ENCODE assay signal across 8 cellular contexts in genomic region chr1:183416850-183417690, GRCh38. TPM values are rescaled to one million over a fixed set of nuclear protein-coding genes. Genes with fewer than 3 reads are reported as not detected.
DNase-seq lines count a peak whose midpoint lies in the region; ATAC-seq, FAIRE-seq and TF ChIP-seq lines count a peak whose summit lies in the region.

No MANE protein-coding gene starts in this region.

- H3K4me3 ChIP-seq in H7 (ENCODE audit: insufficient read depth, low read depth, low read length): peak overlapping the region; percentile 63
- H3K4me3 ChIP-seq in NT2/D1 (ENCODE audit: insufficient read length, low read depth): peak overlapping the region; percentile 64
- H3K4me3 ChIP-seq in astrocyte (ENCODE audit: insufficient read depth, low read depth, low read length): peak overlapping the region; percentile 46

- intact Hi-C loops in left ventricle myocardium superior (cut with micrococcal nuclease) (no loop called here), posterior cingulate gyrus (cut with DNase I) (no loop called here)

- DNase-seq in H7: peak; percentile 91
- DNase-seq in NT2/D1 (ENCODE audit: low read depth, low spot score): peak; percentile 75
- peak; percentile 37 for DNase-seq in astrocyte (ENCODE audit: low read depth)
- DNase-seq in left ventricle myocardium superior: peak; percentile 85
- DNase-seq in posterior cingulate gyrus: peak; percentile 40 to 97 (median 64)
- no peak for DNase-seq in NOMO-1 (lab: John Stamatoyannopoulos, UW; ENCODE audit: unreplicated experiment in 2 of 2)

- H3K36me3 ChIP-seq in H7 (replicated peaks; ENCODE audit: control insufficient read depth, insufficient read depth, low read length): no peaks in the 10 kb centered on the region
- no peaks in the 10 kb centered on the region for H3K36me3 ChIP-seq in NT2/D1 (ENCODE audit: insufficient read depth, insufficient read length, low read length)
- H3K36me3 ChIP-seq in astrocyte (ENCODE audit: insufficient read depth, low read length): no peaks in the 10 kb centered on the region

- H3K9ac ChIP-seq in NT2/D1 (ENCODE audit: insufficient read length, low read depth) (peak overlapping the region; percentile 73), astrocyte (ENCODE audit: low read length) (no peak overlapping the region)

- H3K9me3 ChIP-seq in NT2/D1 (ENCODE audit: insufficient read depth, low read length) (no peaks in the 10 kb centered on the region), astrocyte (ENCODE audit: insufficient read depth, low read depth, low read length) (no peaks in the 10 kb centered on the region)

- H3K27me3 ChIP-seq in H7 (ENCODE audit: control insufficient read depth, insufficient read depth, low read length) (peaks cover 29% of the 10 kb centered on the region), NT2/D1 (ENCODE audit: insufficient read depth, insufficient read length) (peaks cover 52% of the 10 kb centered on the region), astrocyte (ENCODE audit: insufficient read depth, low read length) (peaks cover 48% of the 10 kb centered on the region)

- peaks cover 48% of the 10 kb centered on the region for H3K27me3 Mint-ChIP-seq in astrocyte (ENCODE audit: low read depth, unreplicated experiment)

- H3K4me1 Mint-ChIP-seq in astrocyte (ENCODE audit: low read depth, unreplicated experiment): peaks cover 8% of the 10 kb centered on the region

- no peak for TF ChIP-seq CTCF in astrocyte (IDR thresholded peaks at IDR 0.05; ENCODE audit: insufficient read depth, low read depth, low read length)

- H3K36me3 Mint-ChIP-seq in astrocyte (ENCODE audit: low read depth, unreplicated experiment): no peaks in the 10 kb centered on the region

- peaks cover 4% of the 10 kb centered on the region for H4K20me1 ChIP-seq in astrocyte (ENCODE audit: insufficient read depth, low read length)

- no peaks in the 10 kb centered on the region for H3K79me2 ChIP-seq in astrocyte (ENCODE audit: insufficient read depth, low read length)

- H3K4me2 ChIP-seq in astrocyte (ENCODE audit: low read length): peak overlapping the region; percentile 96

- no peaks in the 10 kb centered on the region for H3K4me1 ChIP-seq in NT2/D1 (ENCODE audit: insufficient read depth, insufficient read length)
- H3K4me1 ChIP-seq in astrocyte (ENCODE audit: insufficient read depth, low read length): peaks cover 16% of the 10 kb centered on the region

- ATAC-seq in left ventricle myocardium superior: peak; percentile 97
- no peak for ATAC-seq in GM18909 (IDR thresholded peaks at IDR 0.05; ENCODE audit: poor library complexity, unreplicated experiment)
- no peak for ATAC-seq in HG02678 (IDR thresholded peaks at IDR 0.05; ENCODE audit: unreplicated experiment)

- peak overlapping the region; percentile 43 for H2AFZ ChIP-seq in astrocyte (ENCODE audit: low read depth, low read length)

- peaks cover 2% of the 10 kb centered on the region for H3K9me3 Mint-ChIP-seq in astrocyte (ENCODE audit: unreplicated experiment)

- peak overlapping the region; percentile 85 for H3K4me3 Mint-ChIP-seq in astrocyte (ENCODE audit: unreplicated experiment)

- no peak overlapping the region for H3K27ac ChIP-seq in astrocyte (ENCODE audit: low read depth, low read length)

- FAIRE-seq in astrocyte (lab: Jason Lieb, UNC): no peak

- H3K27ac Mint-ChIP-seq in astrocyte (ENCODE audit: unreplicated experiment): no peak overlapping the region

RNA-seq across cellular contexts. Expression of gene NMNAT2, which starts 1.1 kb away (rescaled TPM):
- total RNA-seq in H7 (2014; rRNA removed; shearing (Covaris generic)): 1.6 and 5.2 TPM in 2 replicates
- total RNA-seq in astrocyte (0.36 and 0.50 TPM in 2 replicates), left ventricle myocardium superior (1.2 TPM)

RNA-seq across cellular contexts. Expression of gene SMG7, which starts 55.2 kb away (rescaled TPM):
- 21.9 and 37.6 TPM in 2 replicates for total RNA-seq in H7 (2014; rRNA removed; shearing (Covaris generic))
- total RNA-seq in astrocyte (53.5 and 59.8 TPM in 2 replicates), left ventricle myocardium superior (49.4 TPM)

Comparison
In these comparisons a context has a peak if more than half of its experiments do, and no peak if none do; other contexts are left out.
1. DNase-seq: peak in H7 (single experiment), NT2/D1 (single experiment), astrocyte (single experiment), left ventricle myocardium superior (single experiment) and posterior cingulate gyrus (10 of 10); none in NOMO-1 (0 of 2).
2. Peak in every context shown above with its lines, with median percentiles within 50 percentile points of each other: H3K4me3 ChIP-seq.